ENCODE assay signal across 15 cellular contexts in the genomic region with DNA sequence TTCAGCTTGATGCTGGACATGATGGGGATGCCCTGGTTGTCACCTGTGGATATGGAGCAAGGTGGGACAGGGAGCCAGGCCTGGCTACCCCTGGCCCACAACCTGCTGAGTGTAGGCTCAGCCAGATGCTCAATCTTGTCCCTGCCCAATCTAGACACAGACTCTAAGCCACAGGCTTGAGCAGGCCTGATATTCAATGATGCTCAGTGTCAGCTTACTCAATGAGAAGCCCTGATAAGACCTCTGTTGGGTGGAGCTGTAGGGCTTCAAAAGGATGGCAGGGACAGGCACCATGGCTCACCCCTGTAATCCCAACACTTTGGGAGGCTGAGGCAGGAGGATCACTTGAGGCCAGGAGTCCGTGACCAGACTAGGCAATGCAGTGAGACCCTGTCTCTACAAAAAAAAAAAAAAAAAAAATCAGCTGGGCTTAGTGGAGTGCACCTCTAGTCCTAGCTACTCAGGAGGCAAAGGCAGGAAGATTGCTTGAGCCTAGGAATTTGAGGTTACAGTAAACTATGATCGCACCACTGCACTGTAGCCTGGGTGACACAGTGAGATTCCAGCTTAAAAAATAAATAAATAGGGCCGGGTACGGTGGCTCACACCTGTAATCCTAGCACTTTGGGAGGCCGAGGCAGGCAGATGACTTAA. TPM values are rescaled to one million over a fixed set of nuclear protein-coding genes. Genes with fewer than 3 reads are reported as not detected.
DNase-seq lines count a peak whose midpoint lies in the region; ATAC-seq, FAIRE-seq and TF ChIP-seq lines count a peak whose summit lies in the region.
"Had no signal": no experiment of that assay in that cellular context is flagged by ENCODE, and none has a peak within 500 bp of the region (broad histone marks: within the 10 kb centered on the region; RNA-seq: fewer than 3 reads in every experiment).

No MANE protein-coding gene starts in this region.

- POLR2A ChIA-PET in CD4-positive, alpha-beta T cell (lab: Charles Lee), result interaction anchor here (0.6 to 1.3 kb wide), 7 partner anchors 8 to 60 kb away, joined by 3 to 4 read pairs (median 3); a partner anchor contains a TSS

- H3K27me3 ChIP-seq in CD4-positive, alpha-beta T cell (ENCODE audit: control insufficient read depth, insufficient read depth, low read length), result no peaks in the 10 kb centered on the region
- H3K27me3 ChIP-seq in BE2C, result no peaks in the 10 kb centered on the region
- H3K27me3 ChIP-seq: foreskin keratinocyte had no signal

- peaks cover 7% of the 10 kb centered on the region for H3K4me1 ChIP-seq in BE2C
- H3K4me1 ChIP-seq: foreskin keratinocyte had no signal

- peak overlapping the region; percentile 58 for H3K4me3 Mint-ChIP-seq in CD4-positive, alpha-beta T cell
- no peak overlapping the region for H3K4me3 Mint-ChIP-seq in HFFc6
- H3K4me3 Mint-ChIP-seq in central memory CD8-positive, alpha-beta T cell, result peak overlapping the region; percentile 46
- H3K4me3 Mint-ChIP-seq: endodermal cell had no signal

- H3K27me3 Mint-ChIP-seq in CD4-positive, alpha-beta T cell, result no peaks in the 10 kb centered on the region
- H3K27me3 Mint-ChIP-seq in HFFc6 (ENCODE audit: insufficient read depth), result peaks cover 28% of the 10 kb centered on the region
- H3K27me3 Mint-ChIP-seq in central memory CD8-positive, alpha-beta T cell, result no peaks in the 10 kb centered on the region

- peaks cover 42% of the 10 kb centered on the region for H3K4me1 Mint-ChIP-seq in CD4-positive, alpha-beta T cell (ENCODE audit: low read depth)
- peaks cover 11% of the 10 kb centered on the region for H3K4me1 Mint-ChIP-seq in HFFc6 (ENCODE audit: low read depth)
- H3K4me1 Mint-ChIP-seq in central memory CD8-positive, alpha-beta T cell, result peaks cover 33% of the 10 kb centered on the region

- intact Hi-C loops in CD4-positive, alpha-beta T cell (cut with DNase I, micrococcal nuclease), result loop anchor here in 1 of 2 experiments (1.0 kb wide), 1 partner anchor 28 kb away; a partner anchor contains a TSS

- no peak for TF ChIP-seq CTCF in CD4-positive, alpha-beta T cell (IDR thresholded peaks at IDR 0.05)
- TF ChIP-seq CTCF in HFFc6 (IDR thresholded peaks at IDR 0.05), result no peak
- TF ChIP-seq CTCF in BE2C (IDR thresholded peaks at IDR 0.05; ENCODE audit: low read depth, low read length), result no peak

- FAIRE-seq in HTR-8/SVneo (lab: Jason Lieb, UNC), result no peak
- FAIRE-seq: G401.6, GM18507 had no signal

- CTCF ChIA-PET in CD4-positive, alpha-beta T cell (lab: Charles Lee), result interaction anchor here (0.6 to 2.6 kb wide), 5 partner anchors 57 to 273 kb away, joined by 3 to 9 read pairs (median 4); a partner anchor contains a TSS

- no peaks in the 10 kb centered on the region for H3K36me3 ChIP-seq in BE2C

- no peaks in the 10 kb centered on the region for H3K9me3 Mint-ChIP-seq in CD4-positive, alpha-beta T cell
- peaks cover 8% of the 10 kb centered on the region; the same call in 1 of the 2 replicates for H3K9me3 Mint-ChIP-seq in HFFc6
- no peaks in the 10 kb centered on the region for H3K9me3 Mint-ChIP-seq in central memory CD8-positive, alpha-beta T cell
- H3K9me3 Mint-ChIP-seq: endodermal cell had no signal

- H3K9me3 ChIP-seq in CD4-positive, alpha-beta T cell (ENCODE audit: control insufficient read depth, low read length), result no peaks in the 10 kb centered on the region
- H3K9me3 ChIP-seq in BE2C, result no peaks in the 10 kb centered on the region
- H3K9me3 ChIP-seq: SK-N-SH, thoracic aorta had no signal

- peak overlapping the region; percentile 53 for H3K27ac ChIP-seq in CD4-positive, alpha-beta T cell (ENCODE audit: low read depth, low read length)
- H3K27ac ChIP-seq: foreskin keratinocyte, thoracic aorta had no signal

- H3K36me3 Mint-ChIP-seq in CD4-positive, alpha-beta T cell (ENCODE audit: low read depth), result peaks cover 25% of the 10 kb centered on the region
- peaks cover 15% of the 10 kb centered on the region; the same call in 1 of the 2 replicates for H3K36me3 Mint-ChIP-seq in HFFc6 (ENCODE audit: low read depth)
- peaks cover 17% of the 10 kb centered on the region for H3K36me3 Mint-ChIP-seq in central memory CD8-positive, alpha-beta T cell (ENCODE audit: insufficient read depth)

- no peak for ATAC-seq in CD4-positive, alpha-beta T cell (ENCODE audit: poor library complexity)
- no peak for ATAC-seq in central memory CD8-positive, alpha-beta T cell (replicated peaks; ENCODE audit: extremely low read depth, poor library complexity, severe bottlenecking)
- ATAC-seq in GM21737 (IDR thresholded peaks at IDR 0.05; ENCODE audit: unreplicated experiment), result no peak
- ATAC-seq: activated CD4-positive, CD25-positive, alpha-beta regulatory T cell treated with anti-CD3 and anti-CD28 coated beads, Interleukin-2, amount 50 U/mL, for 24 hours; foreskin keratinocyte had no signal

- no peak overlapping the region for H3K4me3 ChIP-seq in BE2C (ENCODE audit: low read depth, low read length)
- H3K4me3 ChIP-seq: thoracic aorta had no signal

- no peak for DNase-seq in CD4-positive, alpha-beta T cell
- DNase-seq in HFFc6 (no peak), BE2C (no peak), HTR-8/SVneo (ENCODE audit: insufficient read length, low spot score) (no peak)
- no peak for DNase-seq in central memory CD8-positive, alpha-beta T cell (ENCODE audit: low spot score in 2 of 2)
- DNase-seq: endodermal cell, foreskin keratinocyte, NCI-H1417, NCI-H446, SK-N-SH had no signal

- peak overlapping the region; percentile 89 for H3K27ac Mint-ChIP-seq in CD4-positive, alpha-beta T cell
- peak overlapping the region; percentile 31; the same call in 1 of the 2 replicates for H3K27ac Mint-ChIP-seq in HFFc6
- H3K27ac Mint-ChIP-seq in central memory CD8-positive, alpha-beta T cell (ENCODE audit: low read depth), result peak overlapping the region; percentile 88
- H3K27ac Mint-ChIP-seq: endodermal cell had no signal

RNA-seq across cellular contexts. Expression of a gene that starts 3.4 kb away (rescaled TPM):
- 1 to 10 TPM; 5.9 to 6.3 TPM for total RNA-seq in CD4-positive, alpha-beta T cell
- total RNA-seq in HFFc6 (2021; fragmentation: NEBNext Ultra II Directional; extraction: Animal tissue kit (Norgen Biotek cat#: 25700)), result 10 to 100 TPM; 17.6 to 21.8 (median 19.8) TPM
- polyA plus RNA-seq in BE2C (2012; ENCODE audit: insufficient read depth, insufficient read length, low read depth), result 3.6 TPM

RNA-seq across cellular contexts. Expression of a gene that starts 3.9 kb away (rescaled TPM):
- total RNA-seq in CD4-positive, alpha-beta T cell, result 10 to 100 TPM; 68.7 to 71.6 TPM
- 10 to 100 TPM; 36.3 to 49.7 (median 40.0) TPM for total RNA-seq in HFFc6 (2021; fragmentation: NEBNext Ultra II Directional; extraction: Animal tissue kit (Norgen Biotek cat#: 25700))
- polyA plus RNA-seq in BE2C (2012; ENCODE audit: insufficient read depth, insufficient read length, low read depth), result 155 TPM

RNA-seq across cellular contexts. Expression of a gene that starts 8.9 kb away (rescaled TPM):
- 10 to 100 TPM; 18.3 to 19.5 TPM for total RNA-seq in CD4-positive, alpha-beta T cell
- total RNA-seq in HFFc6 (2021; fragmentation: NEBNext Ultra II Directional; extraction: Animal tissue kit (Norgen Biotek cat#: 25700)), result under 1 TPM; 0.25 to 0.63 (median 0.43) TPM
- 5.6 TPM for polyA plus RNA-seq in BE2C (2012; ENCODE audit: insufficient read depth, insufficient read length, low read depth)

RNA-seq across cellular contexts. Expression of a gene that starts 27.9 kb away (rescaled TPM):
- total RNA-seq in CD4-positive, alpha-beta T cell, result 10 to 100 TPM; 15.1 to 17.7 TPM
- total RNA-seq in HFFc6 (2021; fragmentation: NEBNext Ultra II Directional; extraction: Animal tissue kit (Norgen Biotek cat#: 25700)), result 100 to 1,000 TPM in 1 of 6 experiments, 10 to 100 TPM in 5; 89.8 to 113 (median 98.9) TPM
- 9.1 TPM for polyA plus RNA-seq in BE2C (2012; ENCODE audit: insufficient read depth, insufficient read length, low read depth)

RNA-seq across cellular contexts. Expression of a gene that starts 39.7 kb away (rescaled TPM):
- total RNA-seq in CD4-positive, alpha-beta T cell, result under 1 TPM; 0.53 to 0.63 TPM
- not detected for total RNA-seq in HFFc6 (2021; fragmentation: NEBNext Ultra II Directional; extraction: Animal tissue kit (Norgen Biotek cat#: 25700))
- polyA plus RNA-seq in BE2C (2012; ENCODE audit: insufficient read depth, insufficient read length, low read depth), result not detected
- total RNA-seq: foreskin keratinocyte, thoracic aorta had no signal
- polyA plus RNA-seq: foreskin keratinocyte, SK-N-SH had no signal

Comparison
In these comparisons a context has a peak if more than half of its experiments do, and no peak if none do; other contexts are left out.
1. H3K27ac Mint-ChIP-seq: peak in every context shown above with its lines; median percentile 89 in CD4-positive, alpha-beta T cell; 88 in central memory CD8-positive, alpha-beta T cell; 31 in HFFc6.
2. RNA of a gene that starts 8.9 kb away (total RNA-seq): 18.3 to 19.5 TPM in CD4-positive, alpha-beta T cell; 0.25 to 0.63 TPM in HFFc6; every median in the first group is over 10 times any median in the second.